ENCODE assay signal across 8 cellular contexts in the genomic region with DNA sequence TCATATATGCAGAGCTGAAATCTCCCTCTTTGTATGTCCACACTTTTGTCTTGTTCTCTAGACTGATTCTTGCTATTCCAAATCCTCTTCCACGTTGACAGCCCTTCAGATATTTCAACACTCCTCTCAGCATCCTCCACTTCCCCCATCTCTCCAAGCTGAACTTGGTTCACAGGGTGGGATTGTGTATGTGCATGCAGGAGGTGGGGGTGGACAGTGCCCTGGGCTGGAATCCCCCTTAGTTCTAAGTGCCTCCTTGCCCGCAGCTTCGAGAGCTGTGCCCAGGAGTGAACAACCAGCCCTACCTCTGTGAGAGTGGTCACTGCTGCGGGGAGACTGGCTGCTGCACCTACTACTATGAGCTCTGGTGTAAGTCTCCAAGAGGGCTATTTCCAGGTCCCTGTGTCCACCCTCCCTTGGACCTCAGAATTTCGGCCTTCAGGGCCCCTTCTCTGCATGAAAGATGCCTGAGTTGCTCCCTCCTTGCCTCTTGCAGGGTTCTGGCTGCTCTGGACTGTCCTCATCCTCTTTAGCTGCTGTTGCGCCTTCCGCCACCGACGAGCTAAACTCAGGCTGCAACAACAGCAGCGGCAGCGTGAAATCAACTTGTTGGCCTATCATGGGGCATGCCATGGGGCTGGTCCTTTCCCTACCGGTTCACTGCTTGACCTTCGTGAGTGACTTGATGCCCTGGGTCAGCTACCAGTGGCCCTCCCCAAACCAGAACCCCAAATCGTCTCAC. TPM values are rescaled to one million over a fixed set of nuclear protein-coding genes. Genes with fewer than 3 reads are reported as not detected.
DNase-seq lines count a peak whose midpoint lies in the region; ATAC-seq, FAIRE-seq and TF ChIP-seq lines count a peak whose summit lies in the region.

No MANE protein-coding gene starts in this region.

- peaks cover 43% of the 10 kb centered on the region for H3K79me1 ChIP-seq in mesenchymal stem cell (replicated peaks; ENCODE audit: low read length, poor library complexity, severe bottlenecking)

- no peak for FAIRE-seq in astrocyte (lab: Jason Lieb, UNC)

- intact Hi-C loops in ovary (cut with DNase I) = no loop called here
- intact Hi-C loops in uterus (cut with DNase I; ENCODE audit: low total_unique reads) = no loop called here

- peak overlapping the region; percentile 94 for H3K4me3 Mint-ChIP-seq in GM23338
- H3K4me3 Mint-ChIP-seq in astrocyte (ENCODE audit: unreplicated experiment) = peak overlapping the region; percentile 98

- no peak overlapping the region for H2BK120ac ChIP-seq in mesenchymal stem cell (ENCODE audit: low read depth, low read length)

- H4K91ac ChIP-seq in mesenchymal stem cell (ENCODE audit: low read length) = no peak overlapping the region

- DNase-seq in AG04450 (ENCODE audit: low read depth, low spot score) = no peak
- DNase-seq in GM23338 (ENCODE audit: low spot score) = no peak
- no peak for DNase-seq in astrocyte (ENCODE audit: low read depth)
- no peak for DNase-seq in mesenchymal stem cell
- DNase-seq in ovary = no peak
- DNase-seq in NCI-H524 (lab: John Stamatoyannopoulos, UW) = no peak
- no peak for DNase-seq in uterus

- peak overlapping the region; percentile 43; the same call in 1 of the 2 replicates for H3K27ac Mint-ChIP-seq in GM23338
- H3K27ac Mint-ChIP-seq in astrocyte (ENCODE audit: unreplicated experiment) = peak overlapping the region; percentile 93

- H3K4me2 ChIP-seq in GM23338 (peak overlapping the region; percentile 97), astrocyte (ENCODE audit: low read length) (peak overlapping the region; percentile 95), mesenchymal stem cell (ENCODE audit: low read length, poor library complexity, severe bottlenecking) (peak overlapping the region; percentile 57)

- peaks cover 36% of the 10 kb centered on the region for H3K4me1 Mint-ChIP-seq in GM23338
- H3K4me1 Mint-ChIP-seq in astrocyte (ENCODE audit: low read depth, unreplicated experiment) = peaks cover 24% of the 10 kb centered on the region

- H3K4me3 ChIP-seq in AG04450 (ENCODE audit: low read depth, low read length) (peak overlapping the region; percentile 68), GM23338 (peak overlapping the region; percentile 99; the same call in 1 of the 2 replicates), astrocyte (ENCODE audit: insufficient read depth, low read depth, low read length) (peak overlapping the region; percentile 90), mesenchymal stem cell (ENCODE audit: insufficient read depth in 1 of 2, low read depth in 1 of 2, low read length in 2 of 2) (peak overlapping the region in 1 of 2 experiments; percentile 99), ovary (no peak overlapping the region), uterus (peak overlapping the region in 1 of 2 donors; percentile 66)

- H3K27me3 ChIP-seq in AG04450 (ENCODE audit: control insufficient read depth, insufficient read depth, low read length) (no peaks in the 10 kb centered on the region), GM23338 (ENCODE audit: insufficient read depth) (no peaks in the 10 kb centered on the region), astrocyte (ENCODE audit: insufficient read depth, low read length) (no peaks in the 10 kb centered on the region), mesenchymal stem cell (ENCODE audit: control insufficient read depth in 1 of 2, insufficient read depth in 1 of 2, low read length in 2 of 2) (no peaks in the 10 kb centered on the region), ovary (no peaks in the 10 kb centered on the region), uterus (no peaks in the 10 kb centered on the region)

- H3K18ac ChIP-seq in mesenchymal stem cell (ENCODE audit: low read depth in 1 of 2, low read length in 2 of 2) = no peak overlapping the region

- H2BK12ac ChIP-seq in mesenchymal stem cell (ENCODE audit: low read length in 2 of 2) = no peak overlapping the region

- H3K27ac ChIP-seq in AG04450 (ENCODE audit: low read depth, low read length) (no peak overlapping the region), GM23338 (ENCODE audit: low read depth) (no peak overlapping the region), astrocyte (ENCODE audit: low read depth, low read length) (no peak overlapping the region), mesenchymal stem cell (ENCODE audit: low read length, poor library complexity, severe bottlenecking) (no peak overlapping the region), ovary (no peak overlapping the region), uterus (no peak overlapping the region)

- no peaks in the 10 kb centered on the region; the same call in 1 of the 2 replicates for H3K9me3 ChIP-seq in AG04450 (ENCODE audit: control insufficient read depth, insufficient read depth, low read length)
- no peaks in the 10 kb centered on the region for H3K9me3 ChIP-seq in astrocyte (ENCODE audit: insufficient read depth, low read depth, low read length)
- no peaks in the 10 kb centered on the region for H3K9me3 ChIP-seq in mesenchymal stem cell (ENCODE audit: control insufficient read depth, low read length)
- H3K9me3 ChIP-seq in ovary = no peaks in the 10 kb centered on the region
- H3K9me3 ChIP-seq in uterus = no peaks in the 10 kb centered on the region

- TF ChIP-seq EP300 in ovary (IDR thresholded peaks at IDR 0.05) = no peak

- H3K36me3 ChIP-seq in GM23338 (ENCODE audit: insufficient read depth) (no peaks in the 10 kb centered on the region; the same call in 1 of the 2 replicates), astrocyte (ENCODE audit: insufficient read depth, low read length) (peaks cover 4% of the 10 kb centered on the region), mesenchymal stem cell (ENCODE audit: control insufficient read depth in 1 of 2, insufficient read depth in 2 of 2, low read depth in 1 of 2, low read length in 2 of 2) (peaks cover 27 to 36% of the 10 kb centered on the region in 2 experiments), ovary (no peaks in the 10 kb centered on the region), uterus (no peaks in the 10 kb centered on the region)

- H3K14ac ChIP-seq in mesenchymal stem cell (ENCODE audit: low read length in 2 of 2) = no peak overlapping the region

- POLR2A ChIA-PET in AG04450 (lab: Yijun Ruan, JAX) = interaction anchor here (1.6 to 2.2 kb wide), 2 partner anchors 12 to 70 kb away, joined by 9 to 13 read pairs; a partner anchor contains a TSS

- H3F3A ChIP-seq in GM23338 (replicated peaks; ENCODE audit: low read depth) = peaks cover 12% of the 10 kb centered on the region; the same call in 1 of the 2 replicates

- H3K27me3 Mint-ChIP-seq in GM23338 (ENCODE audit: insufficient read depth, low read depth, poor library complexity) (peaks cover 31% of the 10 kb centered on the region), astrocyte (ENCODE audit: low read depth, unreplicated experiment) (no peaks in the 10 kb centered on the region)

- TF ChIP-seq CTCF in AG04450 (IDR thresholded peaks at IDR 0.05; ENCODE audit: low read depth, low read length) = no peak
- no peak for TF ChIP-seq CTCF in GM23338 (conservative IDR thresholded peaks at IDR 0.05; ENCODE audit: low read depth in 2 of 2)
- no peak for TF ChIP-seq CTCF in astrocyte (IDR thresholded peaks at IDR 0.05; ENCODE audit: insufficient read depth, low read depth, low read length)
- TF ChIP-seq CTCF in ovary (IDR thresholded peaks at IDR 0.05) = no peak
- no peak for TF ChIP-seq CTCF in uterus (IDR thresholded peaks at IDR 0.05)

- no peak for ATAC-seq in GM23338
- ATAC-seq in HG03135 (IDR thresholded peaks at IDR 0.05; ENCODE audit: unreplicated experiment) = no peak

- no peak overlapping the region for H2BK5ac ChIP-seq in mesenchymal stem cell (ENCODE audit: low read depth, low read length, poor library complexity, severe bottlenecking)

- WGBS in mesenchymal stem cell = 88% methylated on average over 14 of the region's 14 CpGs
- 63 to 71% (median 64%) methylated on average over 14 of the region's 14 CpGs for WGBS in ovary, 3 donors

- no peak overlapping the region for H3K23ac ChIP-seq in mesenchymal stem cell (ENCODE audit: low read length in 2 of 2)

- no peak overlapping the region for H2BK15ac ChIP-seq in mesenchymal stem cell (ENCODE audit: low read depth, poor library complexity, severe bottlenecking)

- no peaks in the 10 kb centered on the region for H3K9me2 ChIP-seq in GM23338 (ENCODE audit: insufficient read depth)

- H4K20me1 ChIP-seq in GM23338 (replicated peaks; ENCODE audit: insufficient read depth) = peaks cover 4% of the 10 kb centered on the region; the same call in 1 of the 2 replicates
- H4K20me1 ChIP-seq in astrocyte (ENCODE audit: insufficient read depth, low read length) = peaks cover 16% of the 10 kb centered on the region

- peaks cover 15% of the 10 kb centered on the region for H3K79me2 ChIP-seq in GM23338 (replicated peaks; ENCODE audit: insufficient read depth)
- peaks cover 45% of the 10 kb centered on the region for H3K79me2 ChIP-seq in astrocyte (ENCODE audit: insufficient read depth, low read length)

- no peak overlapping the region for H4K8ac ChIP-seq in mesenchymal stem cell (ENCODE audit: low read length)

- H2AFZ ChIP-seq in GM23338 = no peak overlapping the region
- H2AFZ ChIP-seq in astrocyte (ENCODE audit: low read depth, low read length) = no peak overlapping the region
- no peak overlapping the region for H2AFZ ChIP-seq in mesenchymal stem cell (ENCODE audit: low read depth, low read length)

- peaks cover 2% of the 10 kb centered on the region; the same call in 2 of the 3 replicates for H3K9me3 Mint-ChIP-seq in GM23338
- no peaks in the 10 kb centered on the region for H3K9me3 Mint-ChIP-seq in astrocyte (ENCODE audit: unreplicated experiment)

- H2AK5ac ChIP-seq in mesenchymal stem cell (ENCODE audit: low read length, severe bottlenecking) = no peak overlapping the region

- no peak overlapping the region for H3K4ac ChIP-seq in mesenchymal stem cell (ENCODE audit: low read depth in 1 of 2, low read length in 2 of 2)

- CTCF ChIA-PET in AG04450 (lab: Charles Lee) = interaction anchor here (1.1 to 2.7 kb wide), 4 partner anchors 13 to 129 kb away, joined by 3 to 6 read pairs (median 4); a partner anchor contains a TSS

- TF ChIP-seq POLR2A in ovary (IDR thresholded peaks at IDR 0.05) (no peak), uterus (IDR thresholded peaks at IDR 0.05) (no peak)

- peaks cover 17% of the 10 kb centered on the region for H3K4me1 ChIP-seq in GM23338 (ENCODE audit: insufficient read depth)
- H3K4me1 ChIP-seq in astrocyte (ENCODE audit: insufficient read depth, low read length) = peaks cover 22% of the 10 kb centered on the region
- H3K4me1 ChIP-seq in mesenchymal stem cell (ENCODE audit: control insufficient read depth, insufficient read depth, low read depth, low read length) = peaks cover 13% of the 10 kb centered on the region
- peaks cover 15% of the 10 kb centered on the region for H3K4me1 ChIP-seq in ovary (ENCODE audit: insufficient read depth)
- H3K4me1 ChIP-seq in uterus = peaks cover 7 to 25% of the 10 kb centered on the region in 2 donors

- H3K9ac ChIP-seq in astrocyte (ENCODE audit: low read length) = peak overlapping the region; percentile 89
- H3K9ac ChIP-seq in mesenchymal stem cell (ENCODE audit: low read length) = peak overlapping the region; percentile 96

- H3K36me3 Mint-ChIP-seq in GM23338 (ENCODE audit: low read depth) (peaks cover 17% of the 10 kb centered on the region), astrocyte (ENCODE audit: low read depth, unreplicated experiment) (peaks cover 3% of the 10 kb centered on the region)

RNA-seq across cellular contexts. Expression of a gene that starts 1.3 kb away (rescaled TPM):
- polyA plus RNA-seq in AG04450 (2011; rRNA removed) = 56.0 and 68.5 TPM in 2 replicates
- 24.0 and 41.9 TPM in 2 replicates for polyA minus RNA-seq in AG04450 (2011; rRNA and poly(A)+ RNA removed)
- 52.4 and 64.4 TPM in 2 replicates for total RNA-seq in GM23338 (2014; rRNA removed; shearing (Covaris generic))
- polyA plus RNA-seq in GM23338 (2016; fragmentation: Nextera tagmentation; extraction: Ambion mirVana) = 53.0 and 62.0 TPM in 2 replicates
- total RNA-seq in astrocyte = 56.4 and 58.3 TPM in 2 replicates
- 90.3 TPM for polyA plus RNA-seq in mesenchymal stem cell (2013, experiment 1 of 2)
- polyA plus RNA-seq in mesenchymal stem cell (2013, experiment 2 of 2) = 87.0 TPM
- 10 to 100 TPM; 61.9 to 93.8 (median 73.3) TPM for total RNA-seq in ovary
- 100 to 1,000 TPM in 1 of 2 donors, 10 to 100 TPM in 1; 52.4 to 114 TPM for polyA plus RNA-seq in ovary
- total RNA-seq in uterus = 10 to 100 TPM; 25.4 to 74.2 (median 50.8) TPM

RNA-seq across cellular contexts. Expression of a gene that starts 4.7 kb away (rescaled TPM):
- polyA plus RNA-seq in AG04450 (2011; rRNA removed) = 4.7 and 4.8 TPM in 2 replicates
- polyA minus RNA-seq in AG04450 (2011; rRNA and poly(A)+ RNA removed) = 2.6 and 4.5 TPM in 2 replicates
- total RNA-seq in GM23338 (2014; rRNA removed; shearing (Covaris generic)) = 17.5 and 21.8 TPM in 2 replicates
- polyA plus RNA-seq in GM23338 (2016; fragmentation: Nextera tagmentation; extraction: Ambion mirVana) = 5.1 and 6.1 TPM in 2 replicates
- 19.2 and 23.2 TPM in 2 replicates for total RNA-seq in astrocyte
- 18.1 TPM for polyA plus RNA-seq in mesenchymal stem cell (2013, experiment 1 of 2)
- polyA plus RNA-seq in mesenchymal stem cell (2013, experiment 2 of 2) = 17.7 TPM
- 10 to 100 TPM in 6 of 7 donors, 1 to 10 TPM in 1; 9.4 to 60.9 (median 49.6) TPM for total RNA-seq in ovary
- 10 to 100 TPM; 45.1 to 48.6 TPM for polyA plus RNA-seq in ovary
- total RNA-seq in uterus = 10 to 100 TPM; 28.5 to 63.3 (median 48.0) TPM

RNA-seq across cellular contexts. Expression of a gene that starts 5.6 kb away (rescaled TPM):
- polyA plus RNA-seq in AG04450 (2011; rRNA removed) = 32.8 and 38.0 TPM in 2 replicates
- polyA minus RNA-seq in AG04450 (2011; rRNA and poly(A)+ RNA removed) = 41.8 and 50.6 TPM in 2 replicates
- total RNA-seq in GM23338 (2014; rRNA removed; shearing (Covaris generic)) = 56.5 and 61.6 TPM in 2 replicates
- 9.7 and 10.4 TPM in 2 replicates for polyA plus RNA-seq in GM23338 (2016; fragmentation: Nextera tagmentation; extraction: Ambion mirVana)
- 84.4 and 101 TPM in 2 replicates for total RNA-seq in astrocyte
- polyA plus RNA-seq in mesenchymal stem cell (2013, experiment 1 of 2) = 68.5 TPM
- polyA plus RNA-seq in mesenchymal stem cell (2013, experiment 2 of 2) = 70.5 TPM
- 10 to 100 TPM; 26.3 to 38.6 (median 36.0) TPM for total RNA-seq in ovary
- polyA plus RNA-seq in ovary = 10 to 100 TPM; 20.4 to 24.6 TPM
- total RNA-seq in uterus = 10 to 100 TPM; 20.2 to 56.2 (median 29.8) TPM

RNA-seq across cellular contexts. Expression of a gene that starts 12.9 kb away (rescaled TPM):
- polyA plus RNA-seq in AG04450 (2011; rRNA removed) (25.9 and 32.8 TPM in 2 replicates), GM23338 (2016; fragmentation: Nextera tagmentation; extraction: Ambion mirVana) (65.1 and 70.4 TPM in 2 replicates), ovary (10 to 100 TPM; 13.1 to 60.1 TPM)
- 15.9 and 20.3 TPM in 2 replicates for polyA minus RNA-seq in AG04450 (2011; rRNA and poly(A)+ RNA removed)
- total RNA-seq in GM23338 (2014; rRNA removed; shearing (Covaris generic)) = 7.7 and 8.2 TPM in 2 replicates
- total RNA-seq in astrocyte (48.0 and 50.6 TPM in 2 replicates), ovary (100 to 1,000 TPM in 1 of 7 donors, 10 to 100 TPM in 6; 21.9 to 105 (median 85.1) TPM), uterus (100 to 1,000 TPM in 1 of 4 donors, 10 to 100 TPM in 2, 1 to 10 TPM in 1; 8.8 to 101 (median 45.8) TPM)
- 124 TPM for polyA plus RNA-seq in mesenchymal stem cell (2013, experiment 1 of 2)
- 133 TPM for polyA plus RNA-seq in mesenchymal stem cell (2013, experiment 2 of 2)

RNA-seq across cellular contexts. Expression of a gene that starts 17.8 kb away (rescaled TPM):
- polyA plus RNA-seq in AG04450 (2011; rRNA removed) = 12.6 and 12.7 TPM in 2 replicates
- polyA minus RNA-seq in AG04450 (2011; rRNA and poly(A)+ RNA removed) = 13.4 and 20.7 TPM in 2 replicates
- total RNA-seq in GM23338 (2014; rRNA removed; shearing (Covaris generic)) = 42.8 and 50.0 TPM in 2 replicates
- 20.4 and 24.5 TPM in 2 replicates for polyA plus RNA-seq in GM23338 (2016; fragmentation: Nextera tagmentation; extraction: Ambion mirVana)
- 41.6 and 44.4 TPM in 2 replicates for total RNA-seq in astrocyte
- polyA plus RNA-seq in mesenchymal stem cell (2013, experiment 1 of 2) = 8.7 TPM
- 8.2 TPM for polyA plus RNA-seq in mesenchymal stem cell (2013, experiment 2 of 2)
- total RNA-seq in ovary = 10 to 100 TPM in 5 of 7 donors, 1 to 10 TPM in 2; 1.6 to 30.9 (median 12.2) TPM
- polyA plus RNA-seq in ovary = 1 to 10 TPM; 8.6 TPM
- total RNA-seq in uterus = 10 to 100 TPM in 2 of 4 donors, 1 to 10 TPM in 2; 9.8 to 36.3 (median 12.0) TPM
